Comparison of ENCODE assay signal across 1 cellular context in genomic region chr12:20403230-20403629, GRCh38.
TF ChIP-seq lines count a peak whose summit lies in the region.

No MANE protein-coding gene starts in this region.

TF ChIP-seq in A549, 52 proteins besides CTCF, POLR2A, EP300 and RAD21 (continued from another document):
- TF ChIP-seq, protein P1, sequence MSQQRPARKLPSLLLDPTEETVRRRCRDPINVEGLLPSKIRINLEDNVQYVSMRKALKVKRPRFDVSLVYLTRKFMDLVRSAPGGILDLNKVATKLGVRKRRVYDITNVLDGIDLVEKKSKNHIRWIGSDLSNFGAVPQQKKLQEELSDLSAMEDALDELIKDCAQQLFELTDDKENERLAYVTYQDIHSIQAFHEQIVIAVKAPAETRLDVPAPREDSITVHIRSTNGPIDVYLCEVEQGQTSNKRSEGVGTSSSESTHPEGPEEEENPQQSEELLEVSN (IDR thresholded peaks at IDR 0.05; ENCODE audit: borderline replicate concordance, low read depth) = no peak
- TF ChIP-seq NFE2L2 (conservative IDR thresholded peaks at IDR 0.05; ENCODE audit: low read length) (no peak), ZFP36 (IDR thresholded peaks at IDR 0.05; ENCODE audit: borderline replicate concordance, partially characterized antibody) (no peak), CEBPB (IDR thresholded peaks at IDR 0.05) (no peak)
